ENCODE assay signal across 9 cellular contexts in the genomic region with DNA sequence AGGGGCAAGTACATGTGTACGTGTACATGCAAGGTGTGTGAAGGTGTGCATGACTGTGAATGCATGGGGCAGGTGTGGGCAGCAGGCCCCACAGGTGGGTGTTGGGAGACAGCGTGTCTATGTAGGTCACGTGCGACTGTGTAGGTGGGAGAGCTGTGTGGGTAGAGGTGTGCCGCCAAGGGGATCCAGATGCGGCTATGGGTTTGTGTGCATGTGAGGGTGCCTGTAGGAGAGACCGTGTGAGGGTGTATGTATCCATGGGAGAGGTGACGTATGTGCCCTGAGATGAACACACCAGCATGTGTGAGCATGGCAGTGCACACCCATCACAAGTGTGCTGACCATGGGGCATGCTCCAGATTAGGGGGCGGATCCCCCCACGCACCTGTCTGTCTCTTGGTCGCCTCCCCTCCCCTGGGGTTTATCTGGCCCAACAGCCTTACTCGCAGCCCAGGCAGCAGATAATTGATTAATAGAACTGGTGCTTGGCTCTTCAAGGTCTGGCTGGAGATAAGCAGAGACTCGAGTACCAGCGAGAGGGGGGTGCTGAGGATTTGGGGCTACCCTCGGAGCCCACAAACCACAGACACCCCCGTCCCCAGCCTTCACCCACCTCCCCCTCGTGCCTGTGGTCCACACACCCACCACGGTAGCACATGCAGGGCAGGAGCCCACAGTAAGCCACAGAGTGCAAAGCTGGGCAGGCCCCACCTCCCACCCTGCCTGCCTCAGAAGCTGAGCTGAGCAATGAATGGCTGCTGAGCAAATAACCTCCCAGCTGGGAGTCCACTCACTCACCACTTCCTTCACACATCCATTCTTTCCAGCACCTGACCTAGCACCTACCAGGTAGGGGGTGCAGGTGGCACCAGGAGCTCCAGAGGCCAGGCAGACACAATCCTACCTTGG. TPM values are rescaled to one million over a fixed set of nuclear protein-coding genes. Genes with fewer than 3 reads are reported as not detected.
A peak's percentile ranks its signal among the peaks of the same experiment; 100 is the strongest.
DNase-seq lines count a peak whose midpoint lies in the region; ATAC-seq and TF ChIP-seq lines count a peak whose summit lies in the region.
"Had no signal": no experiment of that assay in that cellular context is flagged by ENCODE, and none has a peak within 500 bp of the region (broad histone marks: within the 10 kb centered on the region; RNA-seq: fewer than 3 reads in every experiment).

No MANE protein-coding gene starts in this region.

- no peak for TF ChIP-seq CTCF in Loucy (conservative IDR thresholded peaks at IDR 0.05; ENCODE audit: low read length)
- no peak for TF ChIP-seq CTCF in GM23338 (conservative IDR thresholded peaks at IDR 0.05; ENCODE audit: low read depth in 2 of 2)

- ATAC-seq in CD4-positive, CD25-positive, alpha-beta regulatory T cell (ENCODE audit: low read depth in 2 of 2) = peak in 1 of 2 donors; percentile 43
- ATAC-seq in naive thymus-derived CD8-positive, alpha-beta T cell = peak; percentile 69
- ATAC-seq in HG03354 (IDR thresholded peaks at IDR 0.05; ENCODE audit: poor library complexity, severe bottlenecking, unreplicated experiment) = no peak
- no peak for ATAC-seq in GM23338
- no peak for ATAC-seq in HG02973 (IDR thresholded peaks at IDR 0.05; ENCODE audit: unreplicated experiment)

- no peak overlapping the region for H3K4me3 ChIP-seq in CD4-positive, CD25-positive, alpha-beta regulatory T cell (ENCODE audit: low read depth, low read length)
- H3K4me3 ChIP-seq in Loucy (ENCODE audit: low read length, poor library complexity, severe bottlenecking) (no peak overlapping the region), GM23338 (no peak overlapping the region)

- no peaks in the 10 kb centered on the region for H3K79me2 ChIP-seq in Loucy (ENCODE audit: insufficient read depth, low read length)
- H3K79me2 ChIP-seq in GM23338 (replicated peaks; ENCODE audit: insufficient read depth) = no peaks in the 10 kb centered on the region

- H3K4me1 ChIP-seq in CD4-positive, CD25-positive, alpha-beta regulatory T cell (ENCODE audit: control insufficient read depth, insufficient read depth, low read length, poor library complexity, severe bottlenecking) = peaks cover 24% of the 10 kb centered on the region
- H3K4me1 ChIP-seq in Loucy (ENCODE audit: insufficient read depth, low read length, poor library complexity, severe bottlenecking) (peaks cover 22% of the 10 kb centered on the region), GM23338 (ENCODE audit: insufficient read depth) (no peaks in the 10 kb centered on the region)

- H3K4me2 ChIP-seq in Loucy (ENCODE audit: low read depth, low read length, poor library complexity, severe bottlenecking) (peak overlapping the region; percentile 36), GM23338 (no peak overlapping the region)

- H2AFZ ChIP-seq in Loucy (ENCODE audit: low read length) = peak overlapping the region; percentile 28
- H2AFZ ChIP-seq in GM23338 = no peak overlapping the region

- H3K9me2 ChIP-seq in Loucy (replicated peaks; ENCODE audit: low read depth, low read length) = no peaks in the 10 kb centered on the region
- H3K9me2 ChIP-seq in GM23338 (ENCODE audit: insufficient read depth) = no peaks in the 10 kb centered on the region

- peaks cover 4 to 52% (median 16%) of the 10 kb centered on the region in 4 donors for H3K4me1 Mint-ChIP-seq in CD4-positive, CD25-positive, alpha-beta regulatory T cell
- H3K4me1 Mint-ChIP-seq in naive thymus-derived CD8-positive, alpha-beta T cell = peaks cover 40 to 77% (median 56%) of the 10 kb centered on the region in 4 donors
- peaks cover 10% of the 10 kb centered on the region for H3K4me1 Mint-ChIP-seq in GM23338
- H3K4me1 Mint-ChIP-seq in activated T-helper 2 cell treated with anti-CD3 and anti-CD28 coated beads, Interferon-gamma antibody, Interleukin-2, Interleukin-4, amounts not matched to agents 10 μg/mL and 5 μg/mL and 100 μg/mL, durations not matched to agents 14 hours and 24 hours and 36 hours (ENCODE audit: low read depth) = peaks cover 14% of the 10 kb centered on the region

- H3K9me3 Mint-ChIP-seq in CD4-positive, CD25-positive, alpha-beta regulatory T cell = no peaks in the 10 kb centered on the region
- H3K9me3 Mint-ChIP-seq in naive thymus-derived CD8-positive, alpha-beta T cell = no peaks in the 10 kb centered on the region
- H3K9me3 Mint-ChIP-seq in GM23338 = no peaks in the 10 kb centered on the region
- H3K9me3 Mint-ChIP-seq in activated T-helper 2 cell treated with anti-CD3 and anti-CD28 coated beads, Interferon-gamma antibody, Interleukin-2, Interleukin-4, amounts not matched to agents 10 μg/mL and 5 μg/mL and 100 μg/mL, durations not matched to agents 14 hours and 24 hours and 36 hours = no peaks in the 10 kb centered on the region

- H3K27ac ChIP-seq in CD4-positive, CD25-positive, alpha-beta regulatory T cell (ENCODE audit: insufficient read depth, low read length, poor library complexity, severe bottlenecking) = peak overlapping the region; percentile 1
- no peak overlapping the region for H3K27ac ChIP-seq in GM23338 (ENCODE audit: low read depth)

- H3K27me3 ChIP-seq in CD4-positive, CD25-positive, alpha-beta regulatory T cell (ENCODE audit: control insufficient read depth, insufficient read depth, low read length) = no peaks in the 10 kb centered on the region
- no peaks in the 10 kb centered on the region for H3K27me3 ChIP-seq in Loucy (ENCODE audit: insufficient read depth, low read length, poor library complexity, severe bottlenecking)
- no peaks in the 10 kb centered on the region for H3K27me3 ChIP-seq in GM23338 (ENCODE audit: insufficient read depth)

- H3K4me3 Mint-ChIP-seq in CD4-positive, CD25-positive, alpha-beta regulatory T cell = peak overlapping the region in 1 of 4 donors; percentile 35
- peak overlapping the region in 9 of 10 donors; percentile 30 to 84 (median 72) for H3K4me3 Mint-ChIP-seq in naive thymus-derived CD8-positive, alpha-beta T cell
- H3K4me3 Mint-ChIP-seq in GM23338 = no peak overlapping the region
- no peak overlapping the region for H3K4me3 Mint-ChIP-seq in activated T-helper 2 cell treated with anti-CD3 and anti-CD28 coated beads, Interferon-gamma antibody, Interleukin-2, Interleukin-4, amounts not matched to agents 10 μg/mL and 5 μg/mL and 100 μg/mL, durations not matched to agents 14 hours and 24 hours and 36 hours (ENCODE audit: low read depth)

- DNase-seq in CD4-positive, CD25-positive, alpha-beta regulatory T cell = peak in 1 of 3 donors; percentile 24
- DNase-seq in activated T-cell treated with anti-CD3 and anti-CD28 coated beads, Interleukin-2, amount 50 U/mL, for 1 hour = peak; percentile 46
- peak in 8 of 10 donors; percentile 29 to 77 (median 60) for DNase-seq in naive thymus-derived CD8-positive, alpha-beta T cell
- no peak for DNase-seq in GM23338 (ENCODE audit: low spot score)
- no peak for DNase-seq in activated T-helper 2 cell treated with anti-CD3 and anti-CD28 coated beads, Interferon-gamma antibody, Interleukin-2, Interleukin-4, amounts not matched to agents 10 μg/mL and 5 μg/mL and 100 μg/mL, durations not matched to agents 14 hours and 24 hours and 36 hours (ENCODE audit: low spot score)
- DNase-seq: NCI-H1694 had no signal

- intact Hi-C loops in activated T-helper 2 cell treated with anti-CD3 and anti-CD28 coated beads, Interferon-gamma antibody, Interleukin-2, Interleukin-4, amounts not matched to agents 10 μg/mL and 5 μg/mL and 100 μg/mL, durations not matched to agents 14 hours and 24 hours and 36 hours (cut with micrococcal nuclease) = no loop called here

- H3K36me3 ChIP-seq in CD4-positive, CD25-positive, alpha-beta regulatory T cell (ENCODE audit: control insufficient read depth, insufficient read depth, low read length) = no peaks in the 10 kb centered on the region
- no peaks in the 10 kb centered on the region for H3K36me3 ChIP-seq in Loucy (ENCODE audit: insufficient read depth, low read length)
- H3K36me3 ChIP-seq in GM23338 (ENCODE audit: insufficient read depth) = no peaks in the 10 kb centered on the region

- H3K9ac ChIP-seq in Loucy (ENCODE audit: low read depth, low read length, poor library complexity, severe bottlenecking) = peak overlapping the region; percentile 30

- peaks cover 5% of the 10 kb centered on the region for H3K27me3 Mint-ChIP-seq in CD4-positive, CD25-positive, alpha-beta regulatory T cell
- no peaks in the 10 kb centered on the region for H3K27me3 Mint-ChIP-seq in naive thymus-derived CD8-positive, alpha-beta T cell
- H3K27me3 Mint-ChIP-seq in GM23338 (ENCODE audit: insufficient read depth, low read depth, poor library complexity) = peaks cover 6% of the 10 kb centered on the region
- H3K27me3 Mint-ChIP-seq in activated T-helper 2 cell treated with anti-CD3 and anti-CD28 coated beads, Interferon-gamma antibody, Interleukin-2, Interleukin-4, amounts not matched to agents 10 μg/mL and 5 μg/mL and 100 μg/mL, durations not matched to agents 14 hours and 24 hours and 36 hours (ENCODE audit: low read depth) = peaks cover 6% of the 10 kb centered on the region

- H3F3A ChIP-seq in Loucy (ENCODE audit: low read depth) (no peaks in the 10 kb centered on the region), GM23338 (replicated peaks; ENCODE audit: low read depth) (no peaks in the 10 kb centered on the region)

- peak overlapping the region in 2 of 3 donors; percentile 55 to 87 for H3K27ac Mint-ChIP-seq in CD4-positive, CD25-positive, alpha-beta regulatory T cell
- peak overlapping the region; percentile 69 to 91 (median 76) for H3K27ac Mint-ChIP-seq in naive thymus-derived CD8-positive, alpha-beta T cell
- H3K27ac Mint-ChIP-seq in GM23338 = no peak overlapping the region
- H3K27ac Mint-ChIP-seq in activated T-helper 2 cell treated with anti-CD3 and anti-CD28 coated beads, Interferon-gamma antibody, Interleukin-2, Interleukin-4, amounts not matched to agents 10 μg/mL and 5 μg/mL and 100 μg/mL, durations not matched to agents 14 hours and 24 hours and 36 hours = no peak overlapping the region

- H4K20me1 ChIP-seq in Loucy (ENCODE audit: insufficient read depth, low read length, poor library complexity, severe bottlenecking) = no peaks in the 10 kb centered on the region
- H4K20me1 ChIP-seq in GM23338 (replicated peaks; ENCODE audit: insufficient read depth) = no peaks in the 10 kb centered on the region

- no peaks in the 10 kb centered on the region for H3K9me3 ChIP-seq in CD4-positive, CD25-positive, alpha-beta regulatory T cell (ENCODE audit: control insufficient read depth in 2 of 2, low read length in 2 of 2)
- no peaks in the 10 kb centered on the region for H3K9me3 ChIP-seq in Loucy (ENCODE audit: insufficient read depth, low read depth, low read length)

- POLR2A ChIA-PET in naive thymus-derived CD8-positive, alpha-beta T cell (lab: Charles Lee) = interaction anchor here (0.6 to 2.6 kb wide), 11 partner anchors 8 to 295 kb away, joined by 3 to 17 read pairs (median 3); no protein-coding TSS in a partner anchor

- H3K36me3 Mint-ChIP-seq in CD4-positive, CD25-positive, alpha-beta regulatory T cell = no peaks in the 10 kb centered on the region
- no peaks in the 10 kb centered on the region for H3K36me3 Mint-ChIP-seq in naive thymus-derived CD8-positive, alpha-beta T cell
- H3K36me3 Mint-ChIP-seq in GM23338 (ENCODE audit: low read depth) = no peaks in the 10 kb centered on the region
- H3K36me3 Mint-ChIP-seq in activated T-helper 2 cell treated with anti-CD3 and anti-CD28 coated beads, Interferon-gamma antibody, Interleukin-2, Interleukin-4, amounts not matched to agents 10 μg/mL and 5 μg/mL and 100 μg/mL, durations not matched to agents 14 hours and 24 hours and 36 hours (ENCODE audit: low read depth) = no peaks in the 10 kb centered on the region

RNA-seq across cellular contexts. Expression of a gene that starts 41.4 kb away (rescaled TPM):
- 34.8 TPM for total RNA-seq in CD4-positive, CD25-positive, alpha-beta regulatory T cell
- polyA plus RNA-seq in CD4-positive, CD25-positive, alpha-beta regulatory T cell = 1 to 10 TPM; 1.5 to 2.3 (median 1.9) TPM
- total RNA-seq in naive thymus-derived CD8-positive, alpha-beta T cell = 10 to 100 TPM; 11.2 to 11.6 TPM
- polyA plus RNA-seq in naive thymus-derived CD8-positive, alpha-beta T cell = 1 to 10 TPM; 1.4 to 2.7 (median 2.6) TPM
- total RNA-seq in GM23338 (2014; rRNA removed; shearing (Covaris generic)) = 25.9 and 30.9 TPM in 2 replicates
- polyA plus RNA-seq in GM23338 (2016; fragmentation: Nextera tagmentation; extraction: Ambion mirVana) = 9.2 and 9.4 TPM in 2 replicates
- 79.2 and 80.4 TPM in 2 replicates for total RNA-seq in activated T-helper 2 cell treated with anti-CD3 and anti-CD28 coated beads, Interferon-gamma antibody, Interleukin-2, Interleukin-4, amounts not matched to agents 10 μg/mL and 5 μg/mL and 100 μg/mL, durations not matched to agents 14 hours and 24 hours and 36 hours

Comparison
In these comparisons a context has a peak if more than half of its experiments do, and no peak if none do; other contexts are left out.
1. ATAC-seq: peak in naive thymus-derived CD8-positive, alpha-beta T cell (2 of 2); none in HG03354 (single experiment), GM23338 (single experiment) and HG02973 (single experiment).
2. DNase-seq: peak in activated T-cell treated with anti-CD3 and anti-CD28 coated beads, Interleukin-2, amount 50 U/mL, for 1 hour (single experiment) and naive thymus-derived CD8-positive, alpha-beta T cell (8 of 10); none in GM23338 (single experiment) and activated T-helper 2 cell treated with anti-CD3 and anti-CD28 coated beads, Interferon-gamma antibody, Interleukin-2, Interleukin-4, amounts not matched to agents 10 μg/mL and 5 μg/mL and 100 μg/mL, durations not matched to agents 14 hours and 24 hours and 36 hours (single experiment).
3. H3K27ac Mint-ChIP-seq: peak in CD4-positive, CD25-positive, alpha-beta regulatory T cell (2 of 3) and naive thymus-derived CD8-positive, alpha-beta T cell (10 of 10); none in GM23338 (single experiment) and activated T-helper 2 cell treated with anti-CD3 and anti-CD28 coated beads, Interferon-gamma antibody, Interleukin-2, Interleukin-4, amounts not matched to agents 10 μg/mL and 5 μg/mL and 100 μg/mL, durations not matched to agents 14 hours and 24 hours and 36 hours (single experiment).
4. H3K4me3 Mint-ChIP-seq: peak in naive thymus-derived CD8-positive, alpha-beta T cell (9 of 10); none in GM23338 (single experiment) and activated T-helper 2 cell treated with anti-CD3 and anti-CD28 coated beads, Interferon-gamma antibody, Interleukin-2, Interleukin-4, amounts not matched to agents 10 μg/mL and 5 μg/mL and 100 μg/mL, durations not matched to agents 14 hours and 24 hours and 36 hours (single experiment).